ENCODE assay signal across 1 cellular context in genomic region chr9:93129691-93130500, GRCh38.
TF ChIP-seq lines count a peak whose summit lies in the region.

No MANE protein-coding gene starts in this region.

TF ChIP-seq in GM23338, 12 proteins besides CTCF, POLR2A, EP300 and RAD21 (continued from another document):
- TF ChIP-seq ZNF462 (CRISPR knock-in tag; IDR thresholded peaks at IDR 0.05), result no peak
- TF ChIP-seq CREB1 (CRISPR knock-in tag; IDR thresholded peaks at IDR 0.05; ENCODE audit: low read depth), result no peak
TF ChIP-seq in GM23338: peak in this region for 0.
